ENCODE assay signal across 2 cellular contexts in the genomic region with DNA sequence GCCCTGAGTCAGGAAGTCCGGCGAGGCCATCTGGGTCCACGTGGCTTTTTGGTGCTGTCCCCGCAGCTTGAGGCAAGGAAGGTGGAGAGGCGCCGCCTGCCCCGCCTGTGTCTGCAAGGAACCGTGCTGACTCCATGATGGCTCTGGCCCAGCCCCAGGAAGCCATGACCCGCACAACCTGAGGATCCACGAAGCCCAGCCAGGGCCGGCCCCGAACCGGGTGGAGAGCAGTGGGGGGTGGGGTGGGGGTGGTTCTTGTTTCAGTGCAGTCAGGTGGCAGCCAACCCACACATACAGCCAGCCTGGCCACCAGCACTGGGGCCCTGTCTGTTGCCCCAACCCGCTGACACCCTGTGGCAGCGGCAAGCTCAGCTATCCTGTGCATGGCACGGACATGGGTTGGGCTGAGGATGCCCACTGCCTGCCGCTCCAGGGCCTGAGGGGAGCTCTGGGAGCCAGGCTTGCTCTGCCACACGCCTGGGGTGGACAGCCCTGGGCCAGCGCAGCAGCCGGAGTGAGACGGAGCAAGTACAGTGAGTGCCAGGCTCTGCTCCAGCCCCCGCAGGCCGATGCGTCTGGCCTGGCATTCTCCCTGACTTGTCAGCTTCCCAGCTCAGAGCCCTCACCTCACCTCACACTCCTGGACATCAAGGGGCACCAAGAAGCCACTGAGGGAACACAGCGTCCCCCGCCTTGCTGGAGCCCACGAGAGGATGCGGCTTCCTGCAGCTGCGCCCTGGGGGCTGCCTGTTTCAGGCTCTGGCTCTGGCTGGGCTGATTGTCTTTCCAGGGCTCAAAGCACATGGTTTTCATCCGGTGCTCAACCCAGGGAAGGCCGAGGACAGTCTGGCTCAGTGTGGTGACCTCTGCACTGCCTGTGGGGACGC.
TF ChIP-seq lines count a peak whose summit lies in the region.

No MANE protein-coding gene starts in this region.

TF ChIP-seq in H1, 55 proteins besides CTCF, POLR2A, EP300 and RAD21:
- TF ChIP-seq BRCA1 (IDR thresholded peaks at IDR 0.05; ENCODE audit: low read depth, low read length) (no peak), PHF8 (conservative IDR thresholded peaks at IDR 0.05; ENCODE audit: low read depth, low read length) (no peak)

TF ChIP-seq in HepG2, 621 proteins besides CTCF, POLR2A, EP300 and RAD21 (continues in another document):
- TF ChIP-seq ZNF20 (CRISPR knock-in tag; IDR thresholded peaks at IDR 0.05), result no peak
- TF ChIP-seq, protein P1, sequence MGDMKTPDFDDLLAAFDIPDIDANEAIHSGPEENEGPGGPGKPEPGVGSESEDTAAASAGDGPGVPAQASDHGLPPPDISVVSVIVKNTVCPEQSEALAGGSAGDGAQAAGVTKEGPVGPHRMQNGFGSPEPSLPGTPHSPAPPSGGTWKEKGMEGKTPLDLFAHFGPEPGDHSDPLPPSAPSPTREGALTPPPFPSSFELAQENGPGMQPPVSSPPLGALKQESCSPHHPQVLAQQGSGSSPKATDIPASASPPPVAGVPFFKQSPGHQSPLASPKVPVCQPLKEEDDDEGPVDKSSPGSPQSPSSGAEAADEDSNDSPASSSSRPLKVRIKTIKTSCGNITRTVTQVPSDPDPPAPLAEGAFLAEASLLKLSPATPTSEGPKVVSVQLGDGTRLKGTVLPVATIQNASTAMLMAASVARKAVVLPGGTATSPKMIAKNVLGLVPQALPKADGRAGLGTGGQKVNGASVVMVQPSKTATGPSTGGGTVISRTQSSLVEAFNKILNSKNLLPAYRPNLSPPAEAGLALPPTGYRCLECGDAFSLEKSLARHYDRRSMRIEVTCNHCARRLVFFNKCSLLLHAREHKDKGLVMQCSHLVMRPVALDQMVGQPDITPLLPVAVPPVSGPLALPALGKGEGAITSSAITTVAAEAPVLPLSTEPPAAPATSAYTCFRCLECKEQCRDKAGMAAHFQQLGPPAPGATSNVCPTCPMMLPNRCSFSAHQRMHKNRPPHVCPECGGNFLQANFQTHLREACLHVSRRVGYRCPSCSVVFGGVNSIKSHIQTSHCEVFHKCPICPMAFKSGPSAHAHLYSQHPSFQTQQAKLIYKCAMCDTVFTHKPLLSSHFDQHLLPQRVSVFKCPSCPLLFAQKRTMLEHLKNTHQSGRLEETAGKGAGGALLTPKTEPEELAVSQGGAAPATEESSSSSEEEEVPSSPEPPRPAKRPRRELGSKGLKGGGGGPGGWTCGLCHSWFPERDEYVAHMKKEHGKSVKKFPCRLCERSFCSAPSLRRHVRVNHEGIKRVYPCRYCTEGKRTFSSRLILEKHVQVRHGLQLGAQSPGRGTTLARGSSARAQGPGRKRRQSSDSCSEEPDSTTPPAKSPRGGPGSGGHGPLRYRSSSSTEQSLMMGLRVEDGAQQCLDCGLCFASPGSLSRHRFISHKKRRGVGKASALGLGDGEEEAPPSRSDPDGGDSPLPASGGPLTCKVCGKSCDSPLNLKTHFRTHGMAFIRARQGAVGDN (CRISPR knock-in tag; IDR thresholded peaks at IDR 0.05), result peak; percentile 59
- TF ChIP-seq ZFP1 (CRISPR knock-in tag; IDR thresholded peaks at IDR 0.05), result no peak
- no peak for TF ChIP-seq ZKSCAN1 (IDR thresholded peaks at IDR 0.05; ENCODE audit: low read length)
- no peak for TF ChIP-seq ZNF552 (CRISPR knock-in tag; IDR thresholded peaks at IDR 0.05; ENCODE audit: borderline replicate concordance)
- TF ChIP-seq, protein P2, sequence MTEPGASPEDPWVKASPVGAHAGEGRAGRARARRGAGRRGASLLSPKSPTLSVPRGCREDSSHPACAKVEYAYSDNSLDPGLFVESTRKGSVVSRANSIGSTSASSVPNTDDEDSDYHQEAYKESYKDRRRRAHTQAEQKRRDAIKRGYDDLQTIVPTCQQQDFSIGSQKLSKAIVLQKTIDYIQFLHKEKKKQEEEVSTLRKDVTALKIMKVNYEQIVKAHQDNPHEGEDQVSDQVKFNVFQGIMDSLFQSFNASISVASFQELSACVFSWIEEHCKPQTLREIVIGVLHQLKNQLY (CRISPR knock-in tag; IDR thresholded peaks at IDR 0.05), result no peak
- no peak for TF ChIP-seq ZNF441 (CRISPR knock-in tag; IDR thresholded peaks at IDR 0.05; ENCODE audit: borderline replicate concordance)
- 0 out of 2 replicates have a peak, but pooled peaks have one; percentile 17 for TF ChIP-seq HNRNPL (IDR thresholded peaks at IDR 0.05; ENCODE audit: low read depth, low read length)
- TF ChIP-seq ZNF777 (CRISPR knock-in tag; IDR thresholded peaks at IDR 0.05), result no peak
- TF ChIP-seq, protein P3, sequence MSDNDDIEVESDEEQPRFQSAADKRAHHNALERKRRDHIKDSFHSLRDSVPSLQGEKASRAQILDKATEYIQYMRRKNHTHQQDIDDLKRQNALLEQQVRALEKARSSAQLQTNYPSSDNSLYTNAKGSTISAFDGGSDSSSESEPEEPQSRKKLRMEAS (IDR thresholded peaks at IDR 0.05), result peak; percentile 56; the same call in 1 of the 2 replicates
- TF ChIP-seq, protein P4, sequence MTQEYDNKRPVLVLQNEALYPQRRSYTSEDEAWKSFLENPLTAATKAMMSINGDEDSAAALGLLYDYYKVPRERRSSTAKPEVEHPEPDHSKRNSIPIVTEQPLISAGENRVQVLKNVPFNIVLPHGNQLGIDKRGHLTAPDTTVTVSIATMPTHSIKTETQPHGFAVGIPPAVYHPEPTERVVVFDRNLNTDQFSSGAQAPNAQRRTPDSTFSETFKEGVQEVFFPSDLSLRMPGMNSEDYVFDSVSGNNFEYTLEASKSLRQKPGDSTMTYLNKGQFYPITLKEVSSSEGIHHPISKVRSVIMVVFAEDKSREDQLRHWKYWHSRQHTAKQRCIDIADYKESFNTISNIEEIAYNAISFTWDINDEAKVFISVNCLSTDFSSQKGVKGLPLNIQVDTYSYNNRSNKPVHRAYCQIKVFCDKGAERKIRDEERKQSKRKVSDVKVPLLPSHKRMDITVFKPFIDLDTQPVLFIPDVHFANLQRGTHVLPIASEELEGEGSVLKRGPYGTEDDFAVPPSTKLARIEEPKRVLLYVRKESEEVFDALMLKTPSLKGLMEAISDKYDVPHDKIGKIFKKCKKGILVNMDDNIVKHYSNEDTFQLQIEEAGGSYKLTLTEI (CRISPR knock-in tag; conservative IDR thresholded peaks at IDR 0.05), result no peak
- TF ChIP-seq, protein P5, sequence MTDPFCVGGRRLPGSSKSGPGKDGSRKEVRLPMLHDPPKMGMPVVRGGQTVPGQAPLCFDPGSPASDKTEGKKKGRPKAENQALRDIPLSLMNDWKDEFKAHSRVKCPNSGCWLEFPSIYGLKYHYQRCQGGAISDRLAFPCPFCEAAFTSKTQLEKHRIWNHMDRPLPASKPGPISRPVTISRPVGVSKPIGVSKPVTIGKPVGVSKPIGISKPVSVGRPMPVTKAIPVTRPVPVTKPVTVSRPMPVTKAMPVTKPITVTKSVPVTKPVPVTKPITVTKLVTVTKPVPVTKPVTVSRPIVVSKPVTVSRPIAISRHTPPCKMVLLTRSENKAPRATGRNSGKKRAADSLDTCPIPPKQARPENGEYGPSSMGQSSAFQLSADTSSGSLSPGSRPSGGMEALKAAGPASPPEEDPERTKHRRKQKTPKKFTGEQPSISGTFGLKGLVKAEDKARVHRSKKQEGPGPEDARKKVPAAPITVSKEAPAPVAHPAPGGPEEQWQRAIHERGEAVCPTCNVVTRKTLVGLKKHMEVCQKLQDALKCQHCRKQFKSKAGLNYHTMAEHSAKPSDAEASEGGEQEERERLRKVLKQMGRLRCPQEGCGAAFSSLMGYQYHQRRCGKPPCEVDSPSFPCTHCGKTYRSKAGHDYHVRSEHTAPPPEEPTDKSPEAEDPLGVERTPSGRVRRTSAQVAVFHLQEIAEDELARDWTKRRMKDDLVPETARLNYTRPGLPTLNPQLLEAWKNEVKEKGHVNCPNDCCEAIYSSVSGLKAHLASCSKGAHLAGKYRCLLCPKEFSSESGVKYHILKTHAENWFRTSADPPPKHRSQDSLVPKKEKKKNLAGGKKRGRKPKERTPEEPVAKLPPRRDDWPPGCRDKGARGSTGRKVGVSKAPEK (CRISPR knock-in tag; IDR thresholded peaks at IDR 0.05; ENCODE audit: borderline replicate concordance), result no peak
- TF ChIP-seq CC2D1A (CRISPR knock-in tag; IDR thresholded peaks at IDR 0.05), result no peak
- TF ChIP-seq WIZ (CRISPR knock-in tag; IDR thresholded peaks at IDR 0.05), result no peak
- no peak for TF ChIP-seq MED8 (CRISPR knock-in tag; IDR thresholded peaks at IDR 0.05; ENCODE audit: insufficient replicate concordance)
- TF ChIP-seq, protein P6, sequence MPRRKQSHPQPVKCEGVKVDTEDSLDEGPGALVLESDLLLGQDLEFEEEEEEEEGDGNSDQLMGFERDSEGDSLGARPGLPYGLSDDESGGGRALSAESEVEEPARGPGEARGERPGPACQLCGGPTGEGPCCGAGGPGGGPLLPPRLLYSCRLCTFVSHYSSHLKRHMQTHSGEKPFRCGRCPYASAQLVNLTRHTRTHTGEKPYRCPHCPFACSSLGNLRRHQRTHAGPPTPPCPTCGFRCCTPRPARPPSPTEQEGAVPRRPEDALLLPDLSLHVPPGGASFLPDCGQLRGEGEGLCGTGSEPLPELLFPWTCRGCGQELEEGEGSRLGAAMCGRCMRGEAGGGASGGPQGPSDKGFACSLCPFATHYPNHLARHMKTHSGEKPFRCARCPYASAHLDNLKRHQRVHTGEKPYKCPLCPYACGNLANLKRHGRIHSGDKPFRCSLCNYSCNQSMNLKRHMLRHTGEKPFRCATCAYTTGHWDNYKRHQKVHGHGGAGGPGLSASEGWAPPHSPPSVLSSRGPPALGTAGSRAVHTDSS (CRISPR knock-in tag; conservative IDR thresholded peaks at IDR 0.05), result no peak
- no peak for TF ChIP-seq SSRP1 (CRISPR knock-in tag; IDR thresholded peaks at IDR 0.05)
- TF ChIP-seq HOXD1 (CRISPR knock-in tag; IDR thresholded peaks at IDR 0.05), result no peak
- TF ChIP-seq RBM39 (IDR thresholded peaks at IDR 0.05; ENCODE audit: low read depth, low read length, poor library complexity, severe bottlenecking), result no peak
- TF ChIP-seq ZNF326 (CRISPR knock-in tag; IDR thresholded peaks at IDR 0.05; ENCODE audit: borderline replicate concordance), result no peak
- no peak for TF ChIP-seq THYN1 (CRISPR knock-in tag; IDR thresholded peaks at IDR 0.05; ENCODE audit: borderline replicate concordance, low read depth)
- TF ChIP-seq SP1 (IDR thresholded peaks at IDR 0.05), result no peak
- TF ChIP-seq SP1 (CRISPR knock-in tag; IDR thresholded peaks at IDR 0.05), result no peak
- no peak for TF ChIP-seq CAMTA2 (CRISPR knock-in tag; IDR thresholded peaks at IDR 0.05; ENCODE audit: borderline replicate concordance)
- TF ChIP-seq, protein P7, sequence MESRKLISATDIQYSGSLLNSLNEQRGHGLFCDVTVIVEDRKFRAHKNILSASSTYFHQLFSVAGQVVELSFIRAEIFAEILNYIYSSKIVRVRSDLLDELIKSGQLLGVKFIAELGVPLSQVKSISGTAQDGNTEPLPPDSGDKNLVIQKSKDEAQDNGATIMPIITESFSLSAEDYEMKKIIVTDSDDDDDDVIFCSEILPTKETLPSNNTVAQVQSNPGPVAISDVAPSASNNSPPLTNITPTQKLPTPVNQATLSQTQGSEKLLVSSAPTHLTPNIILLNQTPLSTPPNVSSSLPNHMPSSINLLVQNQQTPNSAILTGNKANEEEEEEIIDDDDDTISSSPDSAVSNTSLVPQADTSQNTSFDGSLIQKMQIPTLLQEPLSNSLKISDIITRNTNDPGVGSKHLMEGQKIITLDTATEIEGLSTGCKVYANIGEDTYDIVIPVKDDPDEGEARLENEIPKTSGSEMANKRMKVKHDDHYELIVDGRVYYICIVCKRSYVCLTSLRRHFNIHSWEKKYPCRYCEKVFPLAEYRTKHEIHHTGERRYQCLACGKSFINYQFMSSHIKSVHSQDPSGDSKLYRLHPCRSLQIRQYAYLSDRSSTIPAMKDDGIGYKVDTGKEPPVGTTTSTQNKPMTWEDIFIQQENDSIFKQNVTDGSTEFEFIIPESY (CRISPR knock-in tag; IDR thresholded peaks at IDR 0.05), result peak; percentile 74; the same call in 1 of the 2 replicates
- no peak for TF ChIP-seq NR2F6 (IDR thresholded peaks at IDR 0.05)
- TF ChIP-seq NR2F6 (CRISPR knock-in tag; IDR thresholded peaks at IDR 0.05), result peak; percentile 17; the same call in 1 of the 2 replicates
- TF ChIP-seq, protein P8, sequence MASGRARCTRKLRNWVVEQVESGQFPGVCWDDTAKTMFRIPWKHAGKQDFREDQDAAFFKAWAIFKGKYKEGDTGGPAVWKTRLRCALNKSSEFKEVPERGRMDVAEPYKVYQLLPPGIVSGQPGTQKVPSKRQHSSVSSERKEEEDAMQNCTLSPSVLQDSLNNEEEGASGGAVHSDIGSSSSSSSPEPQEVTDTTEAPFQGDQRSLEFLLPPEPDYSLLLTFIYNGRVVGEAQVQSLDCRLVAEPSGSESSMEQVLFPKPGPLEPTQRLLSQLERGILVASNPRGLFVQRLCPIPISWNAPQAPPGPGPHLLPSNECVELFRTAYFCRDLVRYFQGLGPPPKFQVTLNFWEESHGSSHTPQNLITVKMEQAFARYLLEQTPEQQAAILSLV (CRISPR knock-in tag; IDR thresholded peaks at IDR 0.05; ENCODE audit: borderline replicate concordance), result no peak
- no peak for TF ChIP-seq AHR (CRISPR knock-in tag; IDR thresholded peaks at IDR 0.05)
- TF ChIP-seq CEBPG (CRISPR knock-in tag; IDR thresholded peaks at IDR 0.05), result no peak
- no peak for TF ChIP-seq ZFP41 (CRISPR knock-in tag; IDR thresholded peaks at IDR 0.05; ENCODE audit: borderline replicate concordance)
- TF ChIP-seq, protein P9, sequence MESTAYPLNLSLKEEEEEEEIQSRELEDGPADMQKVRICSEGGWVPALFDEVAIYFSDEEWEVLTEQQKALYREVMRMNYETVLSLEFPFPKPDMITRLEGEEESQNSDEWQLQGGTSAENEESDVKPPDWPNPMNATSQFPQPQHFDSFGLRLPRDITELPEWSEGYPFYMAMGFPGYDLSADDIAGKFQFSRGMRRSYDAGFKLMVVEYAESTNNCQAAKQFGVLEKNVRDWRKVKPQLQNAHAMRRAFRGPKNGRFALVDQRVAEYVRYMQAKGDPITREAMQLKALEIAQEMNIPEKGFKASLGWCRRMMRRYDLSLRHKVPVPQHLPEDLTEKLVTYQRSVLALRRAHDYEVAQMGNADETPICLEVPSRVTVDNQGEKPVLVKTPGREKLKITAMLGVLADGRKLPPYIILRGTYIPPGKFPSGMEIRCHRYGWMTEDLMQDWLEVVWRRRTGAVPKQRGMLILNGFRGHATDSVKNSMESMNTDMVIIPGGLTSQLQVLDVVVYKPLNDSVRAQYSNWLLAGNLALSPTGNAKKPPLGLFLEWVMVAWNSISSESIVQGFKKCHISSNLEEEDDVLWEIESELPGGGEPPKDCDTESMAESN (CRISPR knock-in tag; conservative IDR thresholded peaks at IDR 0.05), result no peak
- TF ChIP-seq, protein P10, sequence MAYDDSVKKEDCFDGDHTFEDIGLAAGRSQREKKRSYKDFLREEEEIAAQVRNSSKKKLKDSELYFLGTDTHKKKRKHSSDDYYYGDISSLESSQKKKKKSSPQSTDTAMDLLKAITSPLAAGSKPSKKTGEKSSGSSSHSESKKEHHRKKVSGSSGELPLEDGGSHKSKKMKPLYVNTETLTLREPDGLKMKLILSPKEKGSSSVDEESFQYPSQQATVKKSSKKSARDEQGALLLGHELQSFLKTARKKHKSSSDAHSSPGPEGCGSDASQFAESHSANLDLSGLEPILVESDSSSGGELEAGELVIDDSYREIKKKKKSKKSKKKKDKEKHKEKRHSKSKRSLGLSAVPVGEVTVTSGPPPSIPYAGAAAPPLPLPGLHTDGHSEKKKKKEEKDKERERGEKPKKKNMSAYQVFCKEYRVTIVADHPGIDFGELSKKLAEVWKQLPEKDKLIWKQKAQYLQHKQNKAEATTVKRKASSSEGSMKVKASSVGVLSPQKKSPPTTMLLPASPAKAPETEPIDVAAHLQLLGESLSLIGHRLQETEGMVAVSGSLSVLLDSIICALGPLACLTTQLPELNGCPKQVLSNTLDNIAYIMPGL (CRISPR knock-in tag; IDR thresholded peaks at IDR 0.05; ENCODE audit: borderline replicate concordance in 1 of 2, low read depth in 1 of 2), result no peak
- TF ChIP-seq ZNF354B (CRISPR knock-in tag; IDR thresholded peaks at IDR 0.05), result no peak
- no peak for TF ChIP-seq ZNF660 (CRISPR knock-in tag; IDR thresholded peaks at IDR 0.05; ENCODE audit: borderline replicate concordance, low read depth)
- no peak for TF ChIP-seq KAT8 (CRISPR knock-in tag; IDR thresholded peaks at IDR 0.05)
- TF ChIP-seq ZC3H13 (CRISPR knock-in tag; IDR thresholded peaks at IDR 0.05), result no peak
